Comparison of ENCODE assay signal across 6 cellular contexts in genomic region chr17:46254215-46254614, GRCh38. TPM values are rescaled to one million over a fixed set of nuclear protein-coding genes. Genes with fewer than 3 reads are reported as not detected.
DNase-seq lines count a peak whose midpoint lies in the region; ATAC-seq, FAIRE-seq and TF ChIP-seq lines count a peak whose summit lies in the region.
"Not testable (repeated sequence)": the region's sequence is repeated elsewhere in the genome, so short reads cannot be mapped to it uniquely, and the experiment has no call there.

No MANE protein-coding gene starts in this region.

- not testable (repeated sequence) for H3K79me2 ChIP-seq in DOHH2 (ENCODE audit: control insufficient read depth, low read length); HCT116 (ENCODE audit: insufficient read depth, low read length); K562 (ENCODE audit: control insufficient read depth, insufficient read depth, low read length); HepG2 (ENCODE audit: insufficient read depth, low read length)

- WGBS in A549 (ENCODE audit: missing lambda C conversion rate): 66% methylated on average over 6 of the region's 6 CpGs
- 51% methylated on average over 3 of the region's 6 CpGs for WGBS in K562 (ENCODE audit: insufficient coverage, low coverage, missing lambda C conversion rate)
- WGBS in HepG2 (ENCODE audit: low lambda C conversion rate): 77% methylated on average over 6 of the region's 6 CpGs

- H2AFZ ChIP-seq in HCT116 (ENCODE audit: low read depth, low read length, poor library complexity, severe bottlenecking); HepG2 (ENCODE audit: low read length): not testable (repeated sequence)
- peak overlapping the region; percentile 70 for H2AFZ ChIP-seq in K562 (ENCODE audit: low read depth, low read length)

- ATAC-seq in A549, K562, HepG2: not testable (repeated sequence)
- ATAC-seq in HCT116: peak; percentile 65; the same call in 1 of the 2 replicates

- H3K9ac ChIP-seq in HCT116 (ENCODE audit: low read length); K562 (ENCODE audit: insufficient read depth in 1 of 2, low read depth in 2 of 2, low read length in 2 of 2); HepG2 (ENCODE audit: insufficient read depth, low read depth, low read length): not testable (repeated sequence)

- TF ChIP-seq RAD21 in A549 (conservative IDR thresholded peaks at IDR 0.05 in 1 of 2, IDR thresholded peaks at IDR 0.05 in 1 of 2); HCT116 (IDR thresholded peaks at IDR 0.05; ENCODE audit: low read depth); K562 (CRISPR knock-in tag; conservative IDR thresholded peaks at IDR 0.05 in 1 of 2, IDR thresholded peaks at IDR 0.05 in 1 of 2); HepG2 (CRISPR knock-in tag; IDR thresholded peaks at IDR 0.05): not testable (repeated sequence)

- peak overlapping the region; percentile 28 for H3K4me3 ChIP-seq in A549
- peak overlapping the region; percentile 21; the same call in 1 of the 2 replicates for H3K4me3 ChIP-seq in DOHH2 (ENCODE audit: low read length)
- H3K4me3 ChIP-seq in HCT116 (replicated peaks in 1 of 2; ENCODE audit: low read depth in 1 of 2, low read length in 2 of 2); HEK293 (ENCODE audit: low read depth, low read length); K562; HepG2 (replicated peaks in 1 of 3; ENCODE audit: insufficient read depth in 1 of 3, low read depth in 2 of 3, low read length in 3 of 3): not testable (repeated sequence)

- not testable (repeated sequence) for H3F3A ChIP-seq in DOHH2 (ENCODE audit: control insufficient read depth, insufficient read depth)

- not testable (repeated sequence) for H3K9me1 ChIP-seq in K562 (ENCODE audit: control insufficient read depth, insufficient read depth, low read length)

- not testable (repeated sequence) for H3K9me2 ChIP-seq in DOHH2 (replicated peaks; ENCODE audit: control insufficient read depth, low read length); HCT116 (ENCODE audit: insufficient read depth)

- not testable (repeated sequence) for DNase-seq in A549 (ENCODE audit: low read depth in 1 of 2, low spot score in 1 of 2); HCT116 (ENCODE audit: low read depth, low spot score); K562 (ENCODE audit: extremely low read depth in 1 of 4, low spot score in 3 of 4); HepG2 (ENCODE audit: low spot score)

- H3K27me3 ChIP-seq in DOHH2 (ENCODE audit: control insufficient read depth, low read length); HCT116 (ENCODE audit: insufficient read depth, low read length); K562 (ENCODE audit: control insufficient read depth in 2 of 2, insufficient read depth in 2 of 2, low read length in 2 of 2); HepG2 (ENCODE audit: control insufficient read depth in 1 of 2, insufficient read depth in 2 of 2, low read length in 2 of 2): not testable (repeated sequence)

- CTCF ChIA-PET in A549 (lab: Yijun Ruan, JAX): interaction anchor here (0.7 to 2.7 kb wide), 11 partner anchors 9 to 668 kb away, joined by 3 to 14 read pairs (median 5); no protein-coding TSS in a partner anchor
- CTCF ChIA-PET in HCT116 (lab: Charles Lee); HepG2 (lab: Yijun Ruan, JAX; ENCODE audit: low intra/inter-chr PET ratio, low total read pairs): not testable (repeated sequence)
- CTCF ChIA-PET in HEK293 (lab: Yijun Ruan, JAX): interaction anchor here (0.7 to 1.1 kb wide), 3 partner anchors 250 to 489 kb away, joined by 3 to 4 read pairs (median 3); no protein-coding TSS in a partner anchor
- CTCF ChIA-PET in K562 (lab: Yijun Ruan, JAX; ENCODE audit: low intra/inter-chr PET ratio): interaction anchor here (0.6 kb wide), 1 partner anchor 210 kb away, joined by 3 read pairs; no protein-coding TSS in a partner anchor

- BruUV-seq in HCT116 (replicated peaks; lab: Mats Ljungman, UMichigan); K562 (replicated peaks; lab: Mats Ljungman, UMichigan); HepG2 (replicated peaks; lab: Mats Ljungman, UMichigan): not testable (repeated sequence)

- RAD21 ChIA-PET in HCT116 (lab: Charles Lee; ENCODE audit: low non-redundant PET in 1 of 2, low total read pairs in 2 of 2, uncharacterized antibody in 2 of 2, unreplicated experiment in 2 of 2): not testable (repeated sequence)

- H3K4me2 ChIP-seq in A549: peak overlapping the region; percentile 65
- peak overlapping the region; percentile 39 for H3K4me2 ChIP-seq in DOHH2 (ENCODE audit: low read length)
- H3K4me2 ChIP-seq in HCT116 (ENCODE audit: low read length): 0 out of 2 replicates have a peak overlapping the region, but pooled peaks have one; percentile 30
- H3K4me2 ChIP-seq in K562 (ENCODE audit: insufficient read depth, low read length): 0 out of 2 replicates have a peak overlapping the region, but pooled peaks have one; percentile 34
- H3K4me2 ChIP-seq in HepG2 (ENCODE audit: low read depth, low read length): peak overlapping the region; percentile 23; the same call in 1 of the 2 replicates

- not testable (repeated sequence) for TF ChIP-seq EP300 in A549 (IDR thresholded peaks at IDR 0.05); K562 (IDR thresholded peaks at IDR 0.05; ENCODE audit: low read length); HepG2 (IDR thresholded peaks at IDR 0.05; ENCODE audit: low read depth in 2 of 2, low read length in 2 of 2); HepG2 (CRISPR knock-in tag; IDR thresholded peaks at IDR 0.05; ENCODE audit: borderline replicate concordance)

- not testable (repeated sequence) for TF ChIP-seq POLR2A in A549 (IDR thresholded peaks at IDR 0.05; ENCODE audit: low read length); HCT116 (IDR thresholded peaks at IDR 0.05; ENCODE audit: borderline replicate concordance, extremely low read depth, insufficient read depth, insufficient read length); K562 (conservative IDR thresholded peaks at IDR 0.05); HepG2 (IDR thresholded peaks at IDR 0.05; ENCODE audit: insufficient read depth in 1 of 2, low read depth in 2 of 2, low read length in 2 of 2)

- in situ Hi-C loops in K562 (cut with MboI): loop anchor here (25.0 kb wide), 1 partner anchor 108 kb away; the partner anchor contains the start of gene ARL17B
- in situ Hi-C loops in HepG2 (cut with HindIII; ENCODE audit: extremely low pct_ligation_motif_present, low pct_unique_long_range_greater_than_20kb): loop anchor here (25.0 kb wide), 1 partner anchor 667 kb away; no protein-coding TSS in a partner anchor

- not testable (repeated sequence) for H3K36me3 ChIP-seq in DOHH2 (ENCODE audit: control insufficient read depth, low read length); HCT116 (ENCODE audit: control insufficient read depth in 1 of 2, insufficient read depth in 2 of 2, low read length in 2 of 2); HEK293 (ENCODE audit: control insufficient read depth in 2 of 2, insufficient read depth in 1 of 2, low read length in 2 of 2); K562 (ENCODE audit: control insufficient read depth, insufficient read depth, low read length); HepG2 (replicated peaks in 1 of 2; ENCODE audit: control insufficient read depth in 1 of 2, insufficient read depth in 2 of 2, low read length in 2 of 2)

- H3K9me3 ChIP-seq in A549; DOHH2 (ENCODE audit: control insufficient read depth, insufficient read depth, low read length); HCT116 (ENCODE audit: control insufficient read depth in 1 of 2, insufficient read depth in 1 of 2, low read depth in 1 of 2, low read length in 2 of 2); HEK293 (ENCODE audit: control insufficient read depth, insufficient read depth, low read depth, low read length); K562 (replicated peaks; ENCODE audit: control insufficient read depth, insufficient read depth, low read depth, low read length); HepG2 (ENCODE audit: low read length): not testable (repeated sequence)

- POLR2A ChIA-PET in A549 (lab: Yijun Ruan, JAX); HCT116 (lab: Charles Lee); HEK293 (lab: Yijun Ruan, JAX); K562 (lab: Yijun Ruan, JAX); HepG2 (lab: Yijun Ruan, JAX): not testable (repeated sequence)

- not testable (repeated sequence) for TF ChIP-seq CTCF in A549 (IDR thresholded peaks at IDR 0.05); DOHH2 (IDR thresholded peaks at IDR 0.05; ENCODE audit: low read depth, low read length, poor library complexity, severe bottlenecking); HCT116 (IDR thresholded peaks at IDR 0.05 in 2 of 3, conservative IDR thresholded peaks at IDR 0.05 in 1 of 3; ENCODE audit: borderline replicate concordance in 1 of 3, insufficient read depth in 1 of 3, low read depth in 2 of 3, low read length in 2 of 3); HEK293 (tag by site-specific recombination; IDR thresholded peaks at IDR 0.05); K562 (IDR thresholded peaks at IDR 0.05 in 2 of 3, conservative IDR thresholded peaks at IDR 0.05 in 1 of 3; ENCODE audit: insufficient read depth in 2 of 3, low read depth in 1 of 3, low read length in 3 of 3); HepG2 (CRISPR knock-in tag; IDR thresholded peaks at IDR 0.05)

- intact Hi-C loops in HCT116 (cut with micrococcal nuclease); K562 (cut with micrococcal nuclease); HepG2 (cut with micrococcal nuclease; ENCODE audit: unreplicated experiment): not testable (repeated sequence)

- not testable (repeated sequence) for H3K4me1 ChIP-seq in A549; DOHH2 (ENCODE audit: control insufficient read depth, low read length); HCT116 (ENCODE audit: control insufficient read depth in 1 of 2, insufficient read depth in 2 of 2, low read length in 2 of 2); HEK293 (ENCODE audit: control insufficient read depth, insufficient read depth, low read length); K562 (replicated peaks in 1 of 2; ENCODE audit: control insufficient read depth in 2 of 2, insufficient read depth in 2 of 2, low read length in 2 of 2)
- peaks cover 17% of the 10 kb centered on the region for H3K4me1 ChIP-seq in HepG2 (ENCODE audit: insufficient read depth, low read length)

- not testable (repeated sequence) for H4K20me1 ChIP-seq in DOHH2 (ENCODE audit: control insufficient read depth, insufficient read depth, low read depth, low read length); HCT116 (ENCODE audit: insufficient read depth); K562 (replicated peaks; ENCODE audit: control insufficient read depth, insufficient read depth, low read length); HepG2 (ENCODE audit: insufficient read depth, low read length)

- H3K27ac ChIP-seq in A549; DOHH2 (ENCODE audit: low read depth, low read length); HCT116 (ENCODE audit: low read depth, low read length); HEK293 (ENCODE audit: extremely low read depth, low read depth, low read length); K562 (ENCODE audit: extremely low read depth, low read depth, low read length); HepG2 (ENCODE audit: extremely low read length, insufficient read depth, low read length): not testable (repeated sequence)

- not testable (repeated sequence) for FAIRE-seq in A549 (lab: Jason Lieb, UNC); K562 (lab: Jason Lieb, UNC); HepG2 (lab: Jason Lieb, UNC)

RNA-seq across cellular contexts. Expression of gene LRRC37A, which starts 40.7 kb away (rescaled TPM):
- 2.4 and 2.6 TPM in 2 replicates for polyA plus RNA-seq in A549 (2011; rRNA removed)
- 0.98 and 1.2 TPM in 2 replicates for polyA plus RNA-seq in A549 (2012; cell fraction: cytosol; rRNA removed)
- 1.0 and 1.2 TPM in 2 replicates for polyA plus RNA-seq in A549 (2012; cell fraction: nucleus; rRNA removed)
- 0.36 to 0.43 TPM (median 0.36 TPM) in 3 replicates for polyA plus RNA-seq in A549 (2017; fragmentation: RNase III; extraction: RNeasy Plus Mini Kit Qiagen cat#74134 plus additional on column Dnase treatment)
- 3.1 and 4.4 TPM in 2 replicates for polyA minus RNA-seq in A549 (2011; rRNA and poly(A)+ RNA removed)
- total RNA-seq in HCT116 (2021; ENCODE audit: unreplicated experiment): 1.2 TPM
- 1.1 and 1.2 TPM in 2 replicates for polyA plus RNA-seq in HCT116 (2012)
- 21.0 and 29.7 TPM in 2 replicates for total RNA-seq in K562 (2011; cell fraction: chromatin; rRNA removed; ENCODE audit: low replicate concordance)
- 8.2 and 10.7 TPM in 2 replicates for total RNA-seq in K562 (2011; cell fraction: nucleolus; rRNA removed)
- total RNA-seq in K562 (2011; cell fraction: nucleoplasm; rRNA removed): 11.0 and 12.0 TPM in 2 replicates
- 0.23 and 2.0 TPM in 2 replicates for total RNA-seq in K562 (2014; rRNA removed)
- total RNA-seq in K562 (2014; rRNA removed; fragmentation: Illumina TruSeq; extraction: Trizol): 2.0 and 2.5 TPM in 2 replicates
- total RNA-seq in K562 (2015; rRNA removed; fragmentation: Illumina TruSeq; extraction: Trizol): 1.9 and 2.3 TPM in 2 replicates
- total RNA-seq in K562 (2021): 1.1 and 1.3 TPM in 2 replicates
- polyA plus RNA-seq in K562 (2011; rRNA removed): 2.5 and 3.1 TPM in 2 replicates
- polyA plus RNA-seq in K562 (2011; cell fraction: cytosol; rRNA removed): 0.64 and 1.9 TPM in 2 replicates
- polyA plus RNA-seq in K562 (2011; cell fraction: nucleus; rRNA removed): 6.2 and 6.3 TPM in 2 replicates
- polyA plus RNA-seq in K562 (2012): 0.90 and 2.0 TPM in 2 replicates
- polyA plus RNA-seq in K562 (2014; fragmentation: Illumina TruSeq; extraction: Trizol): 1.6 and 2.1 TPM in 2 replicates
- under 1 TPM; 0.14 to 0.41 TPM for polyA plus RNA-seq in K562 (2014; fragmentation: Nextera tagmentation; extraction: Ambion mirVana)
- 1.8 and 2.8 TPM in 2 replicates for polyA plus RNA-seq in K562 (2014; rRNA removed)
- 6.3 and 7.9 TPM in 2 replicates for polyA minus RNA-seq in K562 (2011; rRNA and poly(A)+ RNA removed)
- 0.55 and 1.1 TPM in 2 replicates for polyA minus RNA-seq in K562 (2011; cell fraction: cytosol; rRNA and poly(A)+ RNA removed)
- polyA minus RNA-seq in K562 (2011; cell fraction: nucleus; rRNA and poly(A)+ RNA removed): 3.9 and 6.8 TPM in 2 replicates
- 0.67 and 0.97 TPM in 2 replicates for total RNA-seq in HepG2 (2016; rRNA removed; fragmentation: Illumina TruSeq; extraction: Trizol)
- total RNA-seq in HepG2 (2016; cell fraction: cytosol; rRNA removed; fragmentation: Illumina TruSeq; extraction: Trizol; ENCODE audit: low read depth): 0.91 and 1.2 TPM in 2 replicates
- total RNA-seq in HepG2 (2016; cell fraction: insoluble cytoplasmic fraction; rRNA removed; fragmentation: Illumina TruSeq; extraction: Trizol): 0.65 and 0.69 TPM in 2 replicates
- total RNA-seq in HepG2 (2016; cell fraction: membrane; rRNA removed; fragmentation: Illumina TruSeq; extraction: Trizol): 0.76 and 0.83 TPM in 2 replicates
- total RNA-seq in HepG2 (2016; cell fraction: nucleus; rRNA removed; fragmentation: Illumina TruSeq; extraction: Trizol): 1.5 and 1.6 TPM in 2 replicates
- 1.0 and 1.3 TPM in 2 replicates for polyA plus RNA-seq in HepG2 (2011; rRNA removed)
- polyA plus RNA-seq in HepG2 (2011; cell fraction: cytosol; rRNA removed): 0.28 and 0.36 TPM in 2 replicates
- 1.1 and 1.2 TPM in 2 replicates for polyA plus RNA-seq in HepG2 (2011; cell fraction: nucleus; rRNA removed)
- 1.5 and 1.7 TPM in 2 replicates for polyA plus RNA-seq in HepG2 (2012)
- 0.19 and 0.36 TPM in 2 replicates for polyA plus RNA-seq in HepG2 (2016; cell fraction: cytosol; fragmentation: Illumina TruSeq; extraction: Trizol; ENCODE audit: low read depth)
- polyA plus RNA-seq in HepG2 (2016; cell fraction: insoluble cytoplasmic fraction; fragmentation: Illumina TruSeq; extraction: Trizol; ENCODE audit: low read depth): 0.74 and 0.97 TPM in 2 replicates
- 0.45 and 0.54 TPM in 2 replicates for polyA plus RNA-seq in HepG2 (2016; cell fraction: membrane; fragmentation: Illumina TruSeq; extraction: Trizol; ENCODE audit: low read depth)
- polyA plus RNA-seq in HepG2 (2016; cell fraction: nucleus; fragmentation: Illumina TruSeq; extraction: Trizol; ENCODE audit: insufficient read depth, low read depth): 1.3 and 1.9 TPM in 2 replicates
- 2.1 and 7.4 TPM in 2 replicates for polyA minus RNA-seq in HepG2 (2011; rRNA and poly(A)+ RNA removed; ENCODE audit: low replicate concordance)
- 0.20 and 0.79 TPM in 2 replicates for polyA minus RNA-seq in HepG2 (2011; cell fraction: cytosol; rRNA and poly(A)+ RNA removed)
- 2.6 and 4.1 TPM in 2 replicates for polyA minus RNA-seq in HepG2 (2011; cell fraction: nucleus; rRNA and poly(A)+ RNA removed)
